8 cellular contexts compared by ENCODE assay signal in the genomic region with DNA sequence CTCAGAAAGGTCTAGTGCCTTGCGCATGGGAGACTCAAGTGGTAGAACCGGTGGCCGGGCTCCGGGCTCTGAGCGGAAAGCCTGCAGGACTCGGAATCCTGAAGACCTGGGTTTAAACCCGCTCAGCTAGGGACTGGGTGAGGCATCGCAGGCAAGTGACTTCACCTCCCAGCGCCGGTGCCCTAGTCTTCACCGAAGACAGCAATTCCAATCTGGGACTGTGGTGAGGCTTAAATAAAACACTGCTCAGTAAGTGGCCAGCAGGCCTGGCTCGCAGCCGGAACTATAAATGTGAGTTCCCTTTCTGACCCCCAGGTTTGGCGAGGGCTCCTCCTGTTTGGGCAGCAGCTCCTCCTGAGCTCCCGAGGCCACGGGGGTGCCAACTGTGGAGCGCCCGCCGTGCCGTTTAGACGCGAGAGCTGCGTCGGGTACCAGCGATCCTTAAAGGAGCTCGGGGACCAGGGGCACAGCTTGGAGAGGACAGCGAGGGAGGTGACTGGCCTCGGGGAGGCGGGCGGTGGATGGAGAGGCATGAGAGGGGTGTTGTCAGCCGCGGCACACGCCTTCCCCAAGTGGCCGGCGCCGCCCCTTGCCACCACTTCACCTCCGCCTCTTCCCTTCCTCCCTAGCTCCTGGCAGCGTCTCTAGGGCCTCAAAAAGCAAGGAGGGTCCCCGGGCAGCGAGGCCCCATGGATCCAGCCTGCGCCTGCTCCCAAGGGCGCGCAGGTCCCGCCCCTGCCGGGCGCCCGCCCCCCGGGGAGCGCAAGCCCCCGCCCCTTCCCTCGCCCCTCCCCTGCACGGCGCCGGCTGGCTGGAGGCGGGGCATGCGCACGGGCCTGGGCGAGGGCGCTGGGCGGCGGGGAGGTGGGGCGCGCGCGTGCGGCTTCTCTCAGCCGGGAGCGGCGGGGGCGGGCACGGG. TPM values are rescaled to one million over a fixed set of nuclear protein-coding genes. Genes with fewer than 3 reads are reported as not detected.
DNase-seq lines count a peak whose midpoint lies in the region; ATAC-seq and TF ChIP-seq lines count a peak whose summit lies in the region.

No MANE protein-coding gene starts in this region.

- POLR2A ChIA-PET in activated CD4-positive, alpha-beta memory T cell treated with anti-CD3 and anti-CD28 coated beads, Interleukin-2, amount 10 ng/mL, durations not matched to agents 7 days and 5 days (lab: Charles Lee), result interaction anchor here (1.5 kb wide), 1 partner anchor 397 kb away, joined by 3 read pairs; no protein-coding TSS in a partner anchor

- H3K4me3 ChIP-seq in BLaER1 treated with 17β-estradiol and CSF1 and Interleukin-3, amounts not matched to agents 10 nM and 100 nM, result peak overlapping the region; percentile 72 to 95 (median 82)
- peak overlapping the region; percentile 67 to 81 for H3K4me3 ChIP-seq in duodenal mucosa (ENCODE audit: low read depth in 1 of 2, low read length in 2 of 2)
- H3K4me3 ChIP-seq in lower lobe of right lung, result peak overlapping the region; percentile 68

- CTCF ChIA-PET in activated CD4-positive, alpha-beta memory T cell treated with anti-CD3 and anti-CD28 coated beads, Interleukin-2, amount 10 ng/mL, durations not matched to agents 7 days and 5 days (lab: Charles Lee), result interaction anchor here (1.3 kb wide), 1 partner anchor 284 kb away, joined by 6 read pairs; no protein-coding TSS in a partner anchor

- H3K27ac Mint-ChIP-seq in activated CD4-positive, alpha-beta memory T cell treated with anti-CD3 and anti-CD28 coated beads, Interleukin-2, amount 10 ng/mL, durations not matched to agents 7 days and 5 days, result no peak overlapping the region

- H3K9ac ChIP-seq in BLaER1 treated with 17β-estradiol and CSF1 and Interleukin-3, amounts not matched to agents 10 nM and 100 nM, result peak overlapping the region; percentile 69 to 91 (median 82)
- peak overlapping the region; percentile 23 to 65 for H3K9ac ChIP-seq in duodenal mucosa (ENCODE audit: low read depth in 1 of 2, low read length in 2 of 2)

- peak overlapping the region; percentile 81 for H3K4me3 Mint-ChIP-seq in activated CD4-positive, alpha-beta memory T cell treated with anti-CD3 and anti-CD28 coated beads, Interleukin-2, amount 10 ng/mL, durations not matched to agents 7 days and 5 days

- ATAC-seq in GM19438 (IDR thresholded peaks at IDR 0.05; ENCODE audit: low read depth, unreplicated experiment), result peak; percentile 80
- ATAC-seq in HG03558 (IDR thresholded peaks at IDR 0.05; ENCODE audit: extremely low read depth, unreplicated experiment), result peak; percentile 61
- ATAC-seq in lower lobe of right lung, result peak; percentile 95 to 97

- no peaks in the 10 kb centered on the region for H3K9me3 ChIP-seq in BLaER1 treated with 17β-estradiol and CSF1 and Interleukin-3, amounts not matched to agents 10 nM and 100 nM (replicated peaks in 1 of 11)
- H3K9me3 ChIP-seq in duodenal mucosa (ENCODE audit: control insufficient read depth in 1 of 2, low read length in 2 of 2), result no peaks in the 10 kb centered on the region
- no peaks in the 10 kb centered on the region for H3K9me3 ChIP-seq in lower lobe of right lung

- H3K36me3 ChIP-seq in BLaER1 treated with 17β-estradiol and CSF1 and Interleukin-3, amounts not matched to agents 10 nM and 100 nM, result peaks cover 0 to 8% (median 0%) of the 10 kb centered on the region in 11 experiments; a peak in 2 of 22 replicates
- H3K36me3 ChIP-seq in duodenal mucosa (ENCODE audit: control insufficient read depth in 1 of 2, insufficient read depth in 2 of 2, low read length in 2 of 2) (no peaks in the 10 kb centered on the region), lower lobe of right lung (no peaks in the 10 kb centered on the region)

- DNase-seq in NCI-H748 (lab: John Stamatoyannopoulos, UW; ENCODE audit: unreplicated experiment) (peak; percentile 95), lower lobe of right lung (peak; percentile 90)
- peak; percentile 84 for DNase-seq in activated CD4-positive, alpha-beta memory T cell treated with anti-CD3 and anti-CD28 coated beads, Interleukin-2, amount 10 ng/mL, durations not matched to agents 7 days and 5 days
- peak; percentile 69 to 82 for DNase-seq in stimulated activated CD4-positive, alpha-beta T cell treated with anti-CD3 and anti-CD28 coated beads, Interleukin-4, amount 100 ng/mL, for 48 hours (ENCODE audit: low read depth in 2 of 2)

- peaks cover 3% of the 10 kb centered on the region for H3K36me3 Mint-ChIP-seq in activated CD4-positive, alpha-beta memory T cell treated with anti-CD3 and anti-CD28 coated beads, Interleukin-2, amount 10 ng/mL, durations not matched to agents 7 days and 5 days (ENCODE audit: low read depth)

- TF ChIP-seq CTCF in lower lobe of right lung (IDR thresholded peaks at IDR 0.05), result no peak

- peaks cover 66% of the 10 kb centered on the region for H3K27me3 Mint-ChIP-seq in activated CD4-positive, alpha-beta memory T cell treated with anti-CD3 and anti-CD28 coated beads, Interleukin-2, amount 10 ng/mL, durations not matched to agents 7 days and 5 days

- peaks cover 48 to 71% (median 60%) of the 10 kb centered on the region in 10 experiments for H3K4me1 ChIP-seq in BLaER1 treated with 17β-estradiol and CSF1 and Interleukin-3, amounts not matched to agents 10 nM and 100 nM
- H3K4me1 ChIP-seq in duodenal mucosa (ENCODE audit: control insufficient read depth in 1 of 2, insufficient read depth in 2 of 2, low read length in 2 of 2), result peaks cover 8 to 18% of the 10 kb centered on the region in 2 donors
- peaks cover 14% of the 10 kb centered on the region for H3K4me1 ChIP-seq in lower lobe of right lung

- peak overlapping the region in 10 of 11 experiments; percentile 60 to 82 (median 78); a peak in 18 of 22 replicates for H3K27ac ChIP-seq in BLaER1 treated with 17β-estradiol and CSF1 and Interleukin-3, amounts not matched to agents 10 nM and 100 nM
- H3K27ac ChIP-seq in duodenal mucosa (ENCODE audit: low read depth, low read length), result peak overlapping the region; percentile 61
- peak overlapping the region; percentile 79 for H3K27ac ChIP-seq in lower lobe of right lung

- H3K4me1 Mint-ChIP-seq in activated CD4-positive, alpha-beta memory T cell treated with anti-CD3 and anti-CD28 coated beads, Interleukin-2, amount 10 ng/mL, durations not matched to agents 7 days and 5 days, result peaks cover 20% of the 10 kb centered on the region

- peaks cover 20 to 53% (median 23%) of the 10 kb centered on the region in 11 experiments for H3K27me3 ChIP-seq in BLaER1 treated with 17β-estradiol and CSF1 and Interleukin-3, amounts not matched to agents 10 nM and 100 nM
- peaks cover 19 to 29% of the 10 kb centered on the region in 2 donors for H3K27me3 ChIP-seq in duodenal mucosa (ENCODE audit: control insufficient read depth in 1 of 2, insufficient read depth in 2 of 2, low read length in 2 of 2)
- H3K27me3 ChIP-seq in lower lobe of right lung (ENCODE audit: low read depth), result peaks cover 16% of the 10 kb centered on the region

- H3K4me2 ChIP-seq in BLaER1 treated with 17β-estradiol and CSF1 and Interleukin-3, amounts not matched to agents 10 nM and 100 nM, result peak overlapping the region; percentile 85 to 100 (median 96)

- intact Hi-C loops in lower lobe of right lung (cut with DNase I), result no loop called here

- H4K20me1 ChIP-seq in BLaER1 treated with 17β-estradiol and CSF1 and Interleukin-3, amounts not matched to agents 10 nM and 100 nM, result peaks cover 0 to 55% (median 10%) of the 10 kb centered on the region in 11 experiments; a peak in 12 of 22 replicates

- no peaks in the 10 kb centered on the region for H3K9me3 Mint-ChIP-seq in activated CD4-positive, alpha-beta memory T cell treated with anti-CD3 and anti-CD28 coated beads, Interleukin-2, amount 10 ng/mL, durations not matched to agents 7 days and 5 days

RNA-seq across cellular contexts. Expression of a gene that starts 0.7 kb away (rescaled TPM):
- total RNA-seq in activated CD4-positive, alpha-beta memory T cell treated with anti-CD3 and anti-CD28 coated beads, Interleukin-2, amount 10 ng/mL, durations not matched to agents 7 days and 5 days, result 1 to 10 TPM in 1 of 2 experiments, under 1 TPM in 1; 0.75 to 1.1 TPM
- total RNA-seq in lower lobe of right lung, result 7.9 TPM

Comparison
In these comparisons a context has a peak if more than half of its experiments do, and no peak if none do; other contexts are left out.
1. Peak in every context shown above with its lines: DNase-seq, ATAC-seq, H3K4me3 ChIP-seq and H3K27ac ChIP-seq.